In genomic region chr14:50425816-50426215, GRCh38 we compare ENCODE assay signal across 14 cellular contexts. TPM values are rescaled to one million over a fixed set of nuclear protein-coding genes. Genes with fewer than 3 reads are reported as not detected.
A peak's percentile ranks its signal among the peaks of the same experiment; 100 is the strongest.
DNase-seq lines count a peak whose midpoint lies in the region; ATAC-seq and FAIRE-seq lines count a peak whose summit lies in the region.
"Had no signal": no experiment of that assay in that cellular context is flagged by ENCODE, and none has a peak within 500 bp of the region (broad histone marks: within the 10 kb centered on the region; RNA-seq: fewer than 3 reads in every experiment).

No MANE protein-coding gene starts in this region.

- no peaks in the 10 kb centered on the region for H3K27me3 Mint-ChIP-seq in stimulated activated memory B cell treated with anti-CD40 and anti-IgM and Interleukin-4, amounts not matched to agents 10 μg/mL and 1 μg/mL and 100 μg/mL, for 72 hours
- H3K27me3 Mint-ChIP-seq: activated naive CD4-positive, alpha-beta T cell treated with anti-CD3 and anti-CD28 coated beads, Interleukin-2, amount 10 ng/mL, durations not matched to agents 7 days and 5 days; progenitor cell of endocrine pancreas had no signal

- no peak overlapping the region for H3K4me3 Mint-ChIP-seq in stimulated activated memory B cell treated with anti-CD40 and anti-IgM and Interleukin-4, amounts not matched to agents 10 μg/mL and 1 μg/mL and 100 μg/mL, for 72 hours
- H3K4me3 Mint-ChIP-seq: activated naive CD4-positive, alpha-beta T cell treated with anti-CD3 and anti-CD28 coated beads, Interleukin-2, amount 10 ng/mL, durations not matched to agents 7 days and 5 days had no signal

- peaks cover 29% of the 10 kb centered on the region for H3K36me3 Mint-ChIP-seq in stimulated activated memory B cell treated with anti-CD40 and anti-IgM and Interleukin-4, amounts not matched to agents 10 μg/mL and 1 μg/mL and 100 μg/mL, for 72 hours

- peaks cover 46% of the 10 kb centered on the region for H3K36me3 ChIP-seq in adipocyte (ENCODE audit: control insufficient read depth, insufficient read depth, low read length, severe bottlenecking)

- H3K9me3 Mint-ChIP-seq in stimulated activated memory B cell treated with anti-CD40 and anti-IgM and Interleukin-4, amounts not matched to agents 10 μg/mL and 1 μg/mL and 100 μg/mL, for 72 hours, result no peaks in the 10 kb centered on the region
- H3K9me3 Mint-ChIP-seq: activated naive CD4-positive, alpha-beta T cell treated with anti-CD3 and anti-CD28 coated beads, Interleukin-2, amount 10 ng/mL, durations not matched to agents 7 days and 5 days had no signal

- no peak for FAIRE-seq in frontal cortex (lab: Jason Lieb, UNC)

- H3K9me3 ChIP-seq in adipocyte (ENCODE audit: control insufficient read depth, low read length), result no peaks in the 10 kb centered on the region
- H3K9me3 ChIP-seq: heart right ventricle had no signal

- no peak overlapping the region for H3K27ac Mint-ChIP-seq in stimulated activated memory B cell treated with anti-CD40 and anti-IgM and Interleukin-4, amounts not matched to agents 10 μg/mL and 1 μg/mL and 100 μg/mL, for 72 hours
- H3K27ac Mint-ChIP-seq: activated naive CD4-positive, alpha-beta T cell treated with anti-CD3 and anti-CD28 coated beads, Interleukin-2, amount 10 ng/mL, durations not matched to agents 7 days and 5 days; progenitor cell of endocrine pancreas had no signal

- H3K4me1 Mint-ChIP-seq in stimulated activated memory B cell treated with anti-CD40 and anti-IgM and Interleukin-4, amounts not matched to agents 10 μg/mL and 1 μg/mL and 100 μg/mL, for 72 hours, result no peaks in the 10 kb centered on the region
- H3K4me1 Mint-ChIP-seq: activated naive CD4-positive, alpha-beta T cell treated with anti-CD3 and anti-CD28 coated beads, Interleukin-2, amount 10 ng/mL, durations not matched to agents 7 days and 5 days had no signal

- peak overlapping the region; percentile 59 for H3K9ac ChIP-seq in adipocyte (ENCODE audit: low read length)

- no peak for ATAC-seq in stimulated activated memory B cell treated with anti-CD40 and anti-IgM and Interleukin-4, amounts not matched to agents 10 μg/mL and 1 μg/mL and 100 μg/mL, for 72 hours
- ATAC-seq in HG03565 (IDR thresholded peaks at IDR 0.05; ENCODE audit: unreplicated experiment), result no peak
- ATAC-seq: heart right ventricle had no signal

- no peaks in the 10 kb centered on the region for H3K27me3 ChIP-seq in adipocyte (replicated peaks; ENCODE audit: control insufficient read depth, insufficient read depth, low read length)
- H3K27me3 ChIP-seq: heart right ventricle had no signal

- peak overlapping the region; percentile 67 for H3K4me3 ChIP-seq in adipocyte (ENCODE audit: low read length)
- H3K4me3 ChIP-seq: heart right ventricle had no signal

- DNase-seq in SIG-M5 treated with dmso at 0.1 percent for 504 hours (lab: John Stamatoyannopoulos, UW; ENCODE audit: unreplicated experiment) (peak; percentile 11), SIG-M5 (lab: John Stamatoyannopoulos, UW) (no peak), adipocyte (ENCODE audit: low read depth) (peak; percentile 77), iPS-NIHi11 (ENCODE audit: low spot score) (peak; percentile 8), islet precursor cell (no peak), frontal cortex (ENCODE audit: low spot score in 2 of 2) (no peak)
- DNase-seq: activated CD4-positive, alpha-beta T cell treated with anti-CD3 and anti-CD28 coated beads for 1 hour; activated naive CD4-positive, alpha-beta T cell treated with anti-CD3 and anti-CD28 coated beads, Interleukin-2, amount 10 ng/mL, durations not matched to agents 7 days and 5 days; COR-L47; heart right ventricle; substantia nigra had no signal

- H3K4me1 ChIP-seq in adipocyte (ENCODE audit: control insufficient read depth, insufficient read depth, low read length), result peaks cover 14% of the 10 kb centered on the region
- H3K4me1 ChIP-seq: heart right ventricle had no signal

RNA-seq across cellular contexts. Expression of gene CDKL1, which starts 29.1 kb away (rescaled TPM):
- total RNA-seq in frontal cortex, result 10.2 TPM

Comparison
In these comparisons a context has a peak if more than half of its experiments do, and no peak if none do; other contexts are left out.
1. DNase-seq: peak in SIG-M5 treated with dmso at 0.1 percent for 504 hours (single experiment), adipocyte (single experiment) and iPS-NIHi11 (single experiment); none in SIG-M5 (single experiment), islet precursor cell (single experiment) and frontal cortex (0 of 2).